24 cellular contexts compared by ENCODE assay signal in genomic region chr12:94973202-94973601, GRCh38. TPM values are rescaled to one million over a fixed set of nuclear protein-coding genes. Genes with fewer than 3 reads are reported as not detected.
DNase-seq lines count a peak whose midpoint lies in the region; ATAC-seq and TF ChIP-seq lines count a peak whose summit lies in the region.
"Had no signal": no experiment of that assay in that cellular context is flagged by ENCODE, and none has a peak within 500 bp of the region (broad histone marks: within the 10 kb centered on the region; RNA-seq: fewer than 3 reads in every experiment).

No MANE protein-coding gene starts in this region.

- TF ChIP-seq CTCF in choroid plexus epithelial cell (conservative IDR thresholded peaks at IDR 0.05; ENCODE audit: low read depth, low read length) (no peak), spleen (IDR thresholded peaks at IDR 0.05 in 8 of 11, conservative IDR thresholded peaks at IDR 0.05 in 3 of 11) (no peak), WTC11 (IDR thresholded peaks at IDR 0.05) (no peak)

- H3K9me3 ChIP-seq in spleen = no peaks in the 10 kb centered on the region
- H3K9me3 ChIP-seq: body of pancreas, left lung, ovary, upper lobe of left lung had no signal

- TF ChIP-seq POLR2A in spleen (IDR thresholded peaks at IDR 0.05) = no peak

- no peaks in the 10 kb centered on the region for H3K27me3 ChIP-seq in spleen (replicated peaks in 1 of 7)
- H3K27me3 ChIP-seq: body of pancreas, dorsolateral prefrontal cortex, left lung, ovary, upper lobe of left lung had no signal

- ATAC-seq in activated T-cell treated with anti-CD3 and anti-CD28 coated beads, Interleukin-2, amount 50 U/mL, for 72 hours (replicated peaks in 1 of 2) = no peak
- no peak for ATAC-seq in WTC11
- ATAC-seq: body of pancreas, esophagus mucosa, left lung had no signal

- POLR2A ChIA-PET in WTC11 (lab: Charles Lee) = interaction anchor here (0.6 to 1.1 kb wide), 2 partner anchors 31 to 452 kb away, joined by 3 to 4 read pairs; partner anchors contain the start of gene NDUFA12

- H3K36me3 ChIP-seq in spleen = peaks cover 0 to 37% (median 9%) of the 10 kb centered on the region in 6 donors
- H3K36me3 ChIP-seq: ovary had no signal

- no peak for DNase-seq in activated T-cell treated with anti-CD3 and anti-CD28 coated beads, Interleukin-2, amount 50 U/mL, for 72 hours
- DNase-seq in activated T-cell treated with anti-CD3 and anti-CD28 coated beads, Interleukin-2, amount 50 U/mL, for 48 hours = no peak
- DNase-seq in LHCN-M2 (ENCODE audit: low read depth) = peak; percentile 98
- DNase-seq in choroid plexus epithelial cell (ENCODE audit: low read depth) = peak; percentile 21
- peak; percentile 77 for DNase-seq in skeletal muscle cell (ENCODE audit: low read depth)
- DNase-seq in spleen = no peak
- no peak for DNase-seq in NCI-H2171 treated with DMSO at 0.1 percent for 48 hours (lab: John Stamatoyannopoulos, UW)
- DNase-seq in WTC11 (ENCODE audit: low spot score) = no peak
- DNase-seq: activated CD4-positive, alpha-beta T cell treated with anti-CD3 and anti-CD28 coated beads for 48 hours; activated CD8-positive, alpha-beta memory T cell treated with anti-CD3 and anti-CD28 coated beads, Interleukin-2, amount 50 U/mL, for 4 hours; body of pancreas; CD4-positive, alpha-beta memory T cell; dorsolateral prefrontal cortex; GOT3; hippocampal formation; left lung; NCI-H146; NCI-H446; ovary; stimulated activated naive CD4-positive, alpha-beta T cell; T-helper 9 cell; upper lobe of left lung had no signal

- peak overlapping the region; percentile 22 for H3K27ac Mint-ChIP-seq in activated T-cell treated with anti-CD3 and anti-CD28 coated beads, Interleukin-2, amount 50 U/mL, for 72 hours
- H3K27ac Mint-ChIP-seq in WTC11 = no peak overlapping the region

- CTCF ChIA-PET in WTC11 (lab: Charles Lee) = interaction anchor here (1.0 kb wide), 1 partner anchor 263 kb away, joined by 3 read pairs; no protein-coding TSS in a partner anchor

- no peak overlapping the region for H3K27ac ChIP-seq in spleen
- H3K27ac ChIP-seq: body of pancreas, dorsolateral prefrontal cortex, left lung, ovary, SK-N-MC, upper lobe of left lung had no signal

- no peaks in the 10 kb centered on the region for H3K9me3 Mint-ChIP-seq in activated T-cell treated with anti-CD3 and anti-CD28 coated beads, Interleukin-2, amount 50 U/mL, for 72 hours
- H3K9me3 Mint-ChIP-seq in WTC11 = no peaks in the 10 kb centered on the region
- H3K9me3 Mint-ChIP-seq: CD4-positive, alpha-beta memory T cell had no signal

- H3K27me3 Mint-ChIP-seq in activated T-cell treated with anti-CD3 and anti-CD28 coated beads, Interleukin-2, amount 50 U/mL, for 72 hours (ENCODE audit: low read depth) = no peaks in the 10 kb centered on the region
- H3K27me3 Mint-ChIP-seq in WTC11 (ENCODE audit: low read depth) = no peaks in the 10 kb centered on the region
- H3K27me3 Mint-ChIP-seq: CD4-positive, alpha-beta memory T cell had no signal

- peaks cover 9% of the 10 kb centered on the region for H3K4me1 Mint-ChIP-seq in activated T-cell treated with anti-CD3 and anti-CD28 coated beads, Interleukin-2, amount 50 U/mL, for 72 hours (ENCODE audit: low read depth)
- H3K4me1 Mint-ChIP-seq in WTC11 = peaks cover 4% of the 10 kb centered on the region

- H3K4me3 ChIP-seq in choroid plexus epithelial cell (ENCODE audit: low read depth, low read length) (no peak overlapping the region), skeletal muscle cell (ENCODE audit: low read depth, low read length) (no peak overlapping the region), spleen (no peak overlapping the region)
- H3K4me3 ChIP-seq: body of pancreas, dorsolateral prefrontal cortex, left lung, ovary, SK-N-MC, upper lobe of left lung had no signal

- peaks cover 1 to 7% of the 10 kb centered on the region in 2 donors for H3K36me3 Mint-ChIP-seq in activated T-cell treated with anti-CD3 and anti-CD28 coated beads, Interleukin-2, amount 50 U/mL, for 72 hours (ENCODE audit: insufficient read depth in 2 of 2)
- 0 out of 2 replicates have a peak, but pooled peaks cover 8% of the 10 kb centered on the region for H3K36me3 Mint-ChIP-seq in WTC11

- H3K4me1 ChIP-seq in spleen = peaks cover 0 to 22% (median 2%) of the 10 kb centered on the region in 6 donors
- H3K4me1 ChIP-seq: body of pancreas, left lung had no signal

- H3K4me3 Mint-ChIP-seq in activated T-cell treated with anti-CD3 and anti-CD28 coated beads, Interleukin-2, amount 50 U/mL, for 72 hours = no peak overlapping the region
- no peak overlapping the region for H3K4me3 Mint-ChIP-seq in WTC11
- H3K4me3 Mint-ChIP-seq: CD4-positive, alpha-beta memory T cell had no signal

- intact Hi-C loops in spleen (cut with DNase I; ENCODE audit: low total_unique reads) = no loop called here

- WGBS in spleen, 5 donors = 78 to 86% (median 85%) methylated on average over 5 of the region's 5 CpGs

TF ChIP-seq in WTC11, 78 proteins besides CTCF, POLR2A, EP300 and RAD21 (continues in another document):
- TF ChIP-seq ZMAT4 (CRISPR knock-in tag; IDR thresholded peaks at IDR 0.05) = no peak
- TF ChIP-seq FOXP4 (CRISPR knock-in tag; IDR thresholded peaks at IDR 0.05) = no peak
- TF ChIP-seq IRF1 (CRISPR knock-in tag; IDR thresholded peaks at IDR 0.05) = no peak
- TF ChIP-seq FOXP1 (CRISPR knock-in tag; IDR thresholded peaks at IDR 0.05; ENCODE audit: borderline replicate concordance) = no peak
- TF ChIP-seq PRDM15 (CRISPR knock-in tag; IDR thresholded peaks at IDR 0.05) = no peak
- no peak for TF ChIP-seq GRHL2 (CRISPR knock-in tag; IDR thresholded peaks at IDR 0.05; ENCODE audit: insufficient replicate concordance, severe bottlenecking)

RNA-seq across cellular contexts. Expression of gene NDUFA12, which starts 30.3 kb away (rescaled TPM):
- total RNA-seq in activated T-cell treated with anti-CD3 and anti-CD28 coated beads, Interleukin-2, amount 50 U/mL, for 72 hours = 100 to 1,000 TPM; 118 to 142 TPM
- total RNA-seq in LHCN-M2 (2014; rRNA removed) = 226 and 234 TPM in 2 replicates
- 218 TPM for polyA plus RNA-seq in LHCN-M2 (2012)
- 100 to 1,000 TPM in 2 of 7 donors, 10 to 100 TPM in 5; 65.1 to 118 (median 91.2) TPM for total RNA-seq in spleen
- 100 to 1,000 TPM in 2 of 3 donors, 10 to 100 TPM in 1; 92.0 to 150 (median 145) TPM for polyA plus RNA-seq in spleen
- total RNA-seq in WTC11 (2021) = 87.3 to 102 TPM (median 97.0 TPM) in 3 replicates

Comparison
In these comparisons a context has a peak if more than half of its experiments do, and no peak if none do; other contexts are left out.
1. DNase-seq: peak in LHCN-M2 (single experiment), choroid plexus epithelial cell (single experiment) and skeletal muscle cell (single experiment); none in activated T-cell treated with anti-CD3 and anti-CD28 coated beads, Interleukin-2, amount 50 U/mL, for 72 hours (0 of 2), activated T-cell treated with anti-CD3 and anti-CD28 coated beads, Interleukin-2, amount 50 U/mL, for 48 hours (0 of 2), spleen (single experiment), NCI-H2171 treated with DMSO at 0.1 percent for 48 hours (single experiment) and WTC11 (single experiment).